In genomic region chr13:114212096-114212495, GRCh38 we compare ENCODE assay signal across 1 cellular context.
TF ChIP-seq lines count a peak whose summit lies in the region.

No MANE protein-coding gene starts in this region.

TF ChIP-seq in SK-N-SH treated with all-trans-retinoic acid at 6 μM for 48 hours, 23 proteins besides CTCF, POLR2A, EP300 and RAD21 (continued from another document):
- no peak for TF ChIP-seq ZNF70 (CRISPR knock-in tag; IDR thresholded peaks at IDR 0.05)
- TF ChIP-seq CSRNP3 (CRISPR knock-in tag; IDR thresholded peaks at IDR 0.05) = no peak
- no peak for TF ChIP-seq ZFP30 (CRISPR knock-in tag; IDR thresholded peaks at IDR 0.05)
- TF ChIP-seq SNAI2 (CRISPR knock-in tag; IDR thresholded peaks at IDR 0.05) = no peak
- no peak for TF ChIP-seq PPARA (CRISPR knock-in tag; IDR thresholded peaks at IDR 0.05; ENCODE audit: borderline replicate concordance)
- no peak for TF ChIP-seq ZNF8 (CRISPR knock-in tag; IDR thresholded peaks at IDR 0.05)
- no peak for TF ChIP-seq BACH2 (CRISPR knock-in tag; IDR thresholded peaks at IDR 0.05; ENCODE audit: borderline replicate concordance)
- TF ChIP-seq, protein P1, sequence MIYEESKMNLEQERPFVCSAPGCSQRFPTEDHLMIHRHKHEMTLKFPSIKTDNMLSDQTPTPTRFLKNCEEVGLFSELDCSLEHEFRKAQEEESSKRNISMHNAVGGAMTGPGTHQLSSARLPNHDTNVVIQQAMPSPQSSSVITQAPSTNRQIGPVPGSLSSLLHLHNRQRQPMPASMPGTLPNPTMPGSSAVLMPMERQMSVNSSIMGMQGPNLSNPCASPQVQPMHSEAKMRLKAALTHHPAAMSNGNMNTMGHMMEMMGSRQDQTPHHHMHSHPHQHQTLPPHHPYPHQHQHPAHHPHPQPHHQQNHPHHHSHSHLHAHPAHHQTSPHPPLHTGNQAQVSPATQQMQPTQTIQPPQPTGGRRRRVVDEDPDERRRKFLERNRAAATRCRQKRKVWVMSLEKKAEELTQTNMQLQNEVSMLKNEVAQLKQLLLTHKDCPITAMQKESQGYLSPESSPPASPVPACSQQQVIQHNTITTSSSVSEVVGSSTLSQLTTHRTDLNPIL (CRISPR knock-in tag; IDR thresholded peaks at IDR 0.05; ENCODE audit: low read depth) = no peak
